In the genomic region with DNA sequence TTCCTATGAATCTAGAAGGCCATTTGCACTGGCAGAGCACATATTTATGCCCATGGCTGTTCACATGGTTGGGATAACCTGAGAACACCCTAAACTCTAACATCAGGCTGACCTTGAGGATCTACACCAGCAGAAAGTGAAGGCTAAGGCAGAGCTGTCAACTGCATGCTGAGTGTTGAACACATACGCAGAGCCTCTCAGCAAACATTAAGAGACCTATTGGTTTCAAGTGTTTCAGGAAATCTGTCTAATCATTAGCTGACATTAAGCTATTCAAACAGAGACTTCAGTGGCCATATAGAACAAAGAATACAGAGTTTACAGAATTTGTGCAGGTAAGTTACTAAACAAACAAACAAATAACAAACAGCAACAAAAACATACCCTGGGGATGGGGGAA, we compare ENCODE assay signal across 19 cellular contexts. TPM values are rescaled to one million over a fixed set of nuclear protein-coding genes. Genes with fewer than 3 reads are reported as not detected.
DNase-seq lines count a peak whose midpoint lies in the region; TF ChIP-seq lines count a peak whose summit lies in the region.
"Had no signal": no experiment of that assay in that cellular context is flagged by ENCODE, and none has a peak within 500 bp of the region (broad histone marks: within the 10 kb centered on the region; RNA-seq: fewer than 3 reads in every experiment).

No MANE protein-coding gene starts in this region.

- H3K9ac ChIP-seq in Karpas-422 (ENCODE audit: low read length) = no peak overlapping the region

- H3K9me3 ChIP-seq in Karpas-422 (ENCODE audit: low read length) (no peaks in the 10 kb centered on the region), WERI-Rb-1 (ENCODE audit: severe bottlenecking) (no peaks in the 10 kb centered on the region)

- H3K27ac Mint-ChIP-seq in progenitor cell of endocrine pancreas = peak overlapping the region; percentile 16
- H3K27ac Mint-ChIP-seq: CD8-positive, alpha-beta T cell; IgD-negative memory B cell had no signal

- no peak for TF ChIP-seq CTCF in progenitor cell of endocrine pancreas (IDR thresholded peaks at IDR 0.05; ENCODE audit: unreplicated experiment)
- no peak for TF ChIP-seq CTCF in WERI-Rb-1 (IDR thresholded peaks at IDR 0.05; ENCODE audit: low read depth, low read length)

- no peaks in the 10 kb centered on the region for H3K4me1 ChIP-seq in Karpas-422 (ENCODE audit: low read length)

- no peak overlapping the region for H3K4me2 ChIP-seq in Karpas-422 (ENCODE audit: low read depth, low read length, poor library complexity, severe bottlenecking)

- H3K4me3 Mint-ChIP-seq in progenitor cell of endocrine pancreas (ENCODE audit: low read depth) = no peak overlapping the region
- H3K4me3 Mint-ChIP-seq: CD8-positive, alpha-beta T cell; IgD-negative memory B cell had no signal

- no peaks in the 10 kb centered on the region for H4K20me1 ChIP-seq in Karpas-422 (ENCODE audit: insufficient read depth, low read depth, low read length)

- H3K36me3 ChIP-seq in Karpas-422 (ENCODE audit: insufficient read depth, low read length) (no peaks in the 10 kb centered on the region), WERI-Rb-1 (no peaks in the 10 kb centered on the region)

- no peaks in the 10 kb centered on the region for H3K9me2 ChIP-seq in Karpas-422 (replicated peaks; ENCODE audit: insufficient read depth, low read length)

- H3K9me3 Mint-ChIP-seq in progenitor cell of endocrine pancreas (ENCODE audit: low read depth) = no peaks in the 10 kb centered on the region
- H3K9me3 Mint-ChIP-seq: CD8-positive, alpha-beta T cell; IgD-negative memory B cell had no signal

- H3K36me3 Mint-ChIP-seq in progenitor cell of endocrine pancreas (ENCODE audit: insufficient read depth) = no peaks in the 10 kb centered on the region
- H3K36me3 Mint-ChIP-seq: CD8-positive, alpha-beta T cell had no signal

- no peaks in the 10 kb centered on the region for H3K79me2 ChIP-seq in Karpas-422 (ENCODE audit: low read length)

- H3K27ac ChIP-seq in Karpas-422 (ENCODE audit: low read length) = no peak overlapping the region
- no peak overlapping the region for H3K27ac ChIP-seq in WERI-Rb-1

- H3K27me3 Mint-ChIP-seq in progenitor cell of endocrine pancreas = peaks cover 14% of the 10 kb centered on the region

- DNase-seq in DMS53 (lab: John Stamatoyannopoulos, UW) (peak; percentile 91), Karpas-422 (peak; percentile 32), left kidney (ENCODE audit: low read depth, low spot score) (peak; percentile 29), progenitor cell of endocrine pancreas (ENCODE audit: low spot score, unreplicated experiment) (no peak), glomerular visceral epithelial cell (ENCODE audit: extremely low spot score) (no peak), AG08395 (ENCODE audit: low spot score) (no peak), WERI-Rb-1 (no peak)
- DNase-seq: AML-193; C1 segment of cervical spinal cord; CD8-positive, alpha-beta T cell; EL; GF-D8; GOT3; NCI-H1436; NCI-H2029; NCI-H2227 treated with DMSO at 0.1 percent for 48 hours; NCI-H524 treated with DMSO at 0.1 percent for 48 hours; SIG-M5 had no signal

- H3K27me3 ChIP-seq in Karpas-422 (ENCODE audit: low read length) (no peaks in the 10 kb centered on the region), WERI-Rb-1 (ENCODE audit: insufficient read depth, low read depth, severe bottlenecking) (no peaks in the 10 kb centered on the region)

- H3K4me3 ChIP-seq in Karpas-422 (ENCODE audit: low read length) (no peak overlapping the region), WERI-Rb-1 (ENCODE audit: low read depth, low read length) (no peak overlapping the region)

- no peak overlapping the region for H2AFZ ChIP-seq in Karpas-422 (ENCODE audit: low read length)

- H3K4me1 Mint-ChIP-seq in progenitor cell of endocrine pancreas (ENCODE audit: low read depth) = peaks cover 5% of the 10 kb centered on the region
- H3K4me1 Mint-ChIP-seq: IgD-negative memory B cell had no signal

RNA-seq across cellular contexts. Expression of a gene that starts 16.1 kb away (rescaled TPM):
- total RNA-seq in Karpas-422 (2014; rRNA removed; shearing (Covaris generic); ENCODE audit: low replicate concordance) = 85.3 and 86.3 TPM in 2 replicates
- 171 and 176 TPM in 2 replicates for total RNA-seq in progenitor cell of endocrine pancreas

Comparison
In these comparisons a context has a peak if more than half of its experiments do, and no peak if none do; other contexts are left out.
1. DNase-seq: peak in DMS53 (single experiment), Karpas-422 (single experiment) and left kidney (single experiment); none in progenitor cell of endocrine pancreas (single experiment), glomerular visceral epithelial cell (single experiment), AG08395 (single experiment) and WERI-Rb-1 (single experiment).